ENCODE assay signal across 2 cellular contexts in the genomic region with DNA sequence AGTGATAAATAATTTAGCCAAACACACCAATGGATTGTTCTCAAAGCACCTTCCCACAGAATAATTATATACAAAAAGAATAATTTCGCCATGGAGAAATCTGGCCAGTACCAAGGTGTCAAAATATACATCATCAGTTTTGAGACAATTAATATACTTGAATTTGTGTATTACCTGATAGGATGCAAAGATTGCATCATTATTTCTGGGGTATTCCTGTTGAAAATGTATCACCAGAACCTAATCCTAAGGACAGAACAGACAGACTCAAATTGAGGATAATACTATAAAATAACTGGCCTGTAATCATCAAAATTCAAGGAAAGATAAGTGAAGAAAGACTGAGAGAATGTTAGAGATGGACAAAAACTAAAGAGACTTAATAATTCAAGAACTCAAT.
TF ChIP-seq lines count a peak whose summit lies in the region.

No MANE protein-coding gene starts in this region.

TF ChIP-seq in HepG2, 621 proteins besides CTCF, POLR2A, EP300 and RAD21:
- no peak for TF ChIP-seq ZNF260 (CRISPR knock-in tag; IDR thresholded peaks at IDR 0.05; ENCODE audit: borderline replicate concordance, low read depth)
- no peak for TF ChIP-seq ATAD3A (CRISPR knock-in tag; IDR thresholded peaks at IDR 0.05)
- TF ChIP-seq ETV5 (CRISPR knock-in tag; IDR thresholded peaks at IDR 0.05; ENCODE audit: borderline replicate concordance), result no peak
- no peak for TF ChIP-seq ZC3H4 (CRISPR knock-in tag; IDR thresholded peaks at IDR 0.05; ENCODE audit: borderline replicate concordance)
- TF ChIP-seq ZFP41 (CRISPR knock-in tag; IDR thresholded peaks at IDR 0.05; ENCODE audit: borderline replicate concordance), result no peak
- no peak for TF ChIP-seq GFI1 (CRISPR knock-in tag; IDR thresholded peaks at IDR 0.05; ENCODE audit: borderline replicate concordance)
- TF ChIP-seq ATF7 (IDR thresholded peaks at IDR 0.05), result peak; percentile 79; the same call in 1 of the 2 replicates
- TF ChIP-seq ATF7 (CRISPR knock-in tag; IDR thresholded peaks at IDR 0.05), result no peak
- TF ChIP-seq, protein P1, sequence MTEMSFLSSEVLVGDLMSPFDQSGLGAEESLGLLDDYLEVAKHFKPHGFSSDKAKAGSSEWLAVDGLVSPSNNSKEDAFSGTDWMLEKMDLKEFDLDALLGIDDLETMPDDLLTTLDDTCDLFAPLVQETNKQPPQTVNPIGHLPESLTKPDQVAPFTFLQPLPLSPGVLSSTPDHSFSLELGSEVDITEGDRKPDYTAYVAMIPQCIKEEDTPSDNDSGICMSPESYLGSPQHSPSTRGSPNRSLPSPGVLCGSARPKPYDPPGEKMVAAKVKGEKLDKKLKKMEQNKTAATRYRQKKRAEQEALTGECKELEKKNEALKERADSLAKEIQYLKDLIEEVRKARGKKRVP (CRISPR knock-in tag; IDR thresholded peaks at IDR 0.05), result peak in 1 of 2 experiments; percentile 31; a peak in 1 of 4 replicates
- peak; percentile 61; the same call in 1 of the 2 replicates for TF ChIP-seq CEBPB (IDR thresholded peaks at IDR 0.05; ENCODE audit: borderline replicate concordance, low read depth, low read length)
- no peak for TF ChIP-seq FOXK2 (IDR thresholded peaks at IDR 0.05)
- TF ChIP-seq, protein P2, sequence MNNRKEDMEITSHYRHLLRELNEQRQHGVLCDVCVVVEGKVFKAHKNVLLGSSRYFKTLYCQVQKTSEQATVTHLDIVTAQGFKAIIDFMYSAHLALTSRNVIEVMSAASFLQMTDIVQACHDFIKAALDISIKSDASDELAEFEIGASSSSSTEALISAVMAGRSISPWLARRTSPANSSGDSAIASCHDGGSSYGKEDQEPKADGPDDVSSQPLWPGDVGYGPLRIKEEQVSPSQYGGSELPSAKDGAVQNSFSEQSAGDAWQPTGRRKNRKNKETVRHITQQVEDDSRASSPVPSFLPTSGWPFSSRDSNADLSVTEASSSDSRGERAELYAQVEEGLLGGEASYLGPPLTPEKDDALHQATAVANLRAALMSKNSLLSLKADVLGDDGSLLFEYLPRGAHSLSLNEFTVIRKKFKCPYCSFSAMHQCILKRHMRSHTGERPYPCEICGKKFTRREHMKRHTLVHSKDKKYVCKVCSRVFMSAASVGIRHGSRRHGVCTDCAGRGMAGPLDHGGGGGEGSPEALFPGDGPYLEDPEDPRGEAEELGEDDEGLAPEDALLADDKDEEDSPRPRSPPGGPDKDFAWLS (CRISPR knock-in tag; IDR thresholded peaks at IDR 0.05; ENCODE audit: borderline replicate concordance), result no peak
- TF ChIP-seq CEBPG (CRISPR knock-in tag; IDR thresholded peaks at IDR 0.05), result 0 out of 2 replicates have a peak, but pooled peaks have one; percentile 6
- no peak for TF ChIP-seq ZNF747 (CRISPR knock-in tag; IDR thresholded peaks at IDR 0.05; ENCODE audit: borderline replicate concordance)
- no peak for TF ChIP-seq MTA1 (CRISPR knock-in tag; IDR thresholded peaks at IDR 0.05; ENCODE audit: borderline replicate concordance)

TF ChIP-seq in IMR-90, 13 proteins besides CTCF, POLR2A, EP300 and RAD21:
- no peak for TF ChIP-seq BHLHE40 (IDR thresholded peaks at IDR 0.05; ENCODE audit: low read depth, low read length)
- TF ChIP-seq FOS (IDR thresholded peaks at IDR 0.05; ENCODE audit: low read depth, low read length), result no peak
- TF ChIP-seq, protein P3, sequence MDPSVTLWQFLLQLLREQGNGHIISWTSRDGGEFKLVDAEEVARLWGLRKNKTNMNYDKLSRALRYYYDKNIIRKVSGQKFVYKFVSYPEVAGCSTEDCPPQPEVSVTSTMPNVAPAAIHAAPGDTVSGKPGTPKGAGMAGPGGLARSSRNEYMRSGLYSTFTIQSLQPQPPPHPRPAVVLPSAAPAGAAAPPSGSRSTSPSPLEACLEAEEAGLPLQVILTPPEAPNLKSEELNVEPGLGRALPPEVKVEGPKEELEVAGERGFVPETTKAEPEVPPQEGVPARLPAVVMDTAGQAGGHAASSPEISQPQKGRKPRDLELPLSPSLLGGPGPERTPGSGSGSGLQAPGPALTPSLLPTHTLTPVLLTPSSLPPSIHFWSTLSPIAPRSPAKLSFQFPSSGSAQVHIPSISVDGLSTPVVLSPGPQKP (IDR thresholded peaks at IDR 0.05; ENCODE audit: borderline replicate concordance, low read depth, low read length), result no peak
- TF ChIP-seq CEBPB (IDR thresholded peaks at IDR 0.05; ENCODE audit: low read depth, low read length), result peak; percentile 28; the same call in 1 of the 2 replicates
- no peak for TF ChIP-seq RCOR1 (IDR thresholded peaks at IDR 0.05; ENCODE audit: insufficient replicate concordance, low read length)
- no peak for TF ChIP-seq NFE2L2 (IDR thresholded peaks at IDR 0.05; ENCODE audit: low read depth, low read length)
- no peak for TF ChIP-seq CHD1 (IDR thresholded peaks at IDR 0.05; ENCODE audit: low read depth, low read length)
- no peak for TF ChIP-seq MAFK (IDR thresholded peaks at IDR 0.05; ENCODE audit: low read depth, low read length)
TF ChIP-seq in IMR-90: peak in this region for 1.
